Comparison of ENCODE assay signal across 9 cellular contexts in genomic region chr14:102187044-102187443, GRCh38. TPM values are rescaled to one million over a fixed set of nuclear protein-coding genes. Genes with fewer than 3 reads are reported as not detected.
DNase-seq lines count a peak whose midpoint lies in the region; FAIRE-seq and TF ChIP-seq lines count a peak whose summit lies in the region.
"Had no signal": no experiment of that assay in that cellular context is flagged by ENCODE, and none has a peak within 500 bp of the region (broad histone marks: within the 10 kb centered on the region; RNA-seq: fewer than 3 reads in every experiment).

No MANE protein-coding gene starts in this region.

- no peaks in the 10 kb centered on the region for H3K36me3 ChIP-seq in bronchial epithelial cell (ENCODE audit: control insufficient read depth, insufficient read depth, low read length)

- DNase-seq in AG08396 (ENCODE audit: low spot score) (peak; percentile 74), HT-29 (ENCODE audit: low spot score) (peak; percentile 32), bronchial epithelial cell (ENCODE audit: low read depth) (peak; percentile 80), myocyte (ENCODE audit: low read depth) (peak; percentile 56), SHP77 (lab: John Stamatoyannopoulos, UW) (no peak), middle frontal gyrus (ENCODE audit: extremely low spot score, low spot score) (no peak), GM13977 (ENCODE audit: low spot score) (no peak)
- no peak for DNase-seq in stimulated activated CD4-positive, alpha-beta T cell treated with anti-CD3 and anti-CD28 coated beads, Interleukin-12 subunit alpha, Interleukin-12 subunit beta, amount 100 ng/mL, for 4 hours
- DNase-seq: cerebellar nuclear complex had no signal

- no peak for TF ChIP-seq CTCF in bronchial epithelial cell (IDR thresholded peaks at IDR 0.05; ENCODE audit: insufficient read depth, low read length, severe bottlenecking)
- no peak for TF ChIP-seq CTCF in GM13977 (IDR thresholded peaks at IDR 0.05; ENCODE audit: extremely low read depth, insufficient read depth, missing control alignments)

- no peak for FAIRE-seq in bronchial epithelial cell (lab: Jason Lieb, UNC)

- H3K27me3 ChIP-seq in bronchial epithelial cell (ENCODE audit: control insufficient read depth, insufficient read depth, low read length): no peaks in the 10 kb centered on the region

- in situ Hi-C loops in GM13977 (cut with MboI; ENCODE audit: low pct_unique_long_range_greater_than_20kb, low sequenced_read_pairs, unreplicated experiment): no loop called here

- H3K4me3 ChIP-seq in bronchial epithelial cell (ENCODE audit: low read depth, low read length): no peak overlapping the region

RNA-seq across cellular contexts. Expression of gene WDR20, which starts 47.3 kb away (rescaled TPM):
- total RNA-seq in HT-29 (2014; rRNA removed; shearing (Covaris generic)): 7.3 and 9.8 TPM in 2 replicates
- total RNA-seq in bronchial epithelial cell (18.9 and 20.0 TPM in 2 replicates), myocyte (20.0 and 24.3 TPM in 2 replicates)
- 14.7 TPM for polyA plus RNA-seq in myocyte (2012)

Comparison
In these comparisons a context has a peak if more than half of its experiments do, and no peak if none do; other contexts are left out.
1. DNase-seq: peak in AG08396 (single experiment), HT-29 (single experiment), bronchial epithelial cell (single experiment) and myocyte (single experiment); none in SHP77 (0 of 2), middle frontal gyrus (single experiment), GM13977 (single experiment) and stimulated activated CD4-positive, alpha-beta T cell treated with anti-CD3 and anti-CD28 coated beads, Interleukin-12 subunit alpha, Interleukin-12 subunit beta, amount 100 ng/mL, for 4 hours (single experiment).